Comparison of ENCODE assay signal across 7 cellular contexts in the genomic region with DNA sequence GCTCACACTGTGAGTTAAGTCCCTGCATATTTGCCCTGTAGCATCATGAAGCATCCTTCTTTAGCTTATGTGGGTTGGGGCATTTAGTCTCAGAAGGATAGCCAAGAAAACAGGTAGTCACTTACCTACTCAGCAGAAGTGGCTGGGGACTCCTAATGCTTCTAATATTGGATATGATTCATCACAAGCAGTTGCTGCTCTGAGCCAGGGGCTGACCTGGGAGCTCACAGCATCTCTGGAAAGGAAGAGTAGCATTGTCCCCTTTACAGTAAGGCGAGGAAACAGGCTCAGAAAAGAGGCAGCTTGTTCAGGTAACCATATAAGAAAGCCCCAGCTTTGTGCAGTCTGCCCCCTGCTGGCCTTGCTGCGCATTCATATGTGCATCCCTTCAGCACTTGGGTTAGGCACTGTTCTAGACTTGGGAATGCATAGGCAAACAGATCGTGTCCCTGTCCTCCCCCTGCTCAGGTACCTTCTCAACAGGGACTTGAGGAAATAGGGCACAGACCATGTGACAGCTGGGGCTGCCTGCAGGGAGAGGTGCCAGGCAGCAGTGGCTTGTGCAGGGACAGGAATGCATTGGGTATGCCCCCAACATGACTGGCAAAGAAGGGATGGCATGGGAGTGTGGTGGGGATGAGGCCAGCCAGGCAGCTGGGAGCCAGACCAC. TPM values are rescaled to one million over a fixed set of nuclear protein-coding genes. Genes with fewer than 3 reads are reported as not detected.
DNase-seq lines count a peak whose midpoint lies in the region; ATAC-seq and TF ChIP-seq lines count a peak whose summit lies in the region.

No MANE protein-coding gene starts in this region.

- H2BK12ac ChIP-seq in trophoblast cell (ENCODE audit: low read length) = no peak overlapping the region

- H3K4ac ChIP-seq in trophoblast cell (ENCODE audit: low read depth, low read length) = no peak overlapping the region

- no peak for TF ChIP-seq EP300 in gastroesophageal sphincter (IDR thresholded peaks at IDR 0.05)

- H3K27ac ChIP-seq in Peyer's patch (no peak overlapping the region), gastroesophageal sphincter (no peak overlapping the region), trophoblast cell (ENCODE audit: low read depth, low read length) (no peak overlapping the region)

- H3K27me3 ChIP-seq in Peyer's patch (no peaks in the 10 kb centered on the region), gastroesophageal sphincter (no peaks in the 10 kb centered on the region), trophoblast cell (ENCODE audit: insufficient read depth, low read length) (no peaks in the 10 kb centered on the region)

- no peak overlapping the region for H4K12ac ChIP-seq in trophoblast cell (ENCODE audit: low read depth, low read length)

- no peak overlapping the region for H3K4me3 ChIP-seq in Peyer's patch
- H3K4me3 ChIP-seq in gastroesophageal sphincter = no peak overlapping the region
- H3K4me3 ChIP-seq in trophoblast cell (ENCODE audit: low read depth, low read length) = no peak overlapping the region

- H3K79me2 ChIP-seq in trophoblast cell (ENCODE audit: control insufficient read depth, insufficient read depth, low read length, poor library complexity) = no peaks in the 10 kb centered on the region

- DNase-seq in Peyer's patch = peak; percentile 69 to 91 (median 85)
- peak; percentile 63 for DNase-seq in activated T-helper 2 cell treated with anti-CD3 and anti-CD28 coated beads, Interferon-gamma antibody, Interleukin-2, Interleukin-4, amounts not matched to agents 10 μg/mL and 5 μg/mL and 100 μg/mL, durations not matched to agents 14 hours and 24 hours and 36 hours (ENCODE audit: low spot score)
- DNase-seq in trophoblast cell = peak; percentile 63 to 86
- DNase-seq in type B pancreatic cell (ENCODE audit: extremely low spot score, unreplicated experiment) = no peak

- no peak overlapping the region for H2BK120ac ChIP-seq in trophoblast cell (ENCODE audit: insufficient read depth, low read length, poor library complexity)

- H3K36me3 ChIP-seq in Peyer's patch = peaks cover 0 to 80% (median 0%) of the 10 kb centered on the region in 3 donors
- H3K36me3 ChIP-seq in gastroesophageal sphincter = peaks cover 0 to 80% of the 10 kb centered on the region in 2 donors
- H3K36me3 ChIP-seq in trophoblast cell (ENCODE audit: control insufficient read depth in 1 of 2, insufficient read depth in 2 of 2, low read length in 2 of 2) = peaks cover 43 to 52% of the 10 kb centered on the region in 2 experiments

- peaks cover 2% of the 10 kb centered on the region for H3K4me1 Mint-ChIP-seq in activated T-helper 2 cell treated with anti-CD3 and anti-CD28 coated beads, Interferon-gamma antibody, Interleukin-2, Interleukin-4, amounts not matched to agents 10 μg/mL and 5 μg/mL and 100 μg/mL, durations not matched to agents 14 hours and 24 hours and 36 hours (ENCODE audit: low read depth)
- H3K4me1 Mint-ChIP-seq in type B pancreatic cell (ENCODE audit: unreplicated experiment) = no peaks in the 10 kb centered on the region

- intact Hi-C loops in activated T-helper 2 cell treated with anti-CD3 and anti-CD28 coated beads, Interferon-gamma antibody, Interleukin-2, Interleukin-4, amounts not matched to agents 10 μg/mL and 5 μg/mL and 100 μg/mL, durations not matched to agents 14 hours and 24 hours and 36 hours (cut with micrococcal nuclease) = loop anchor here (1.0 to 5.0 kb wide), 3 partner anchors 92 to 197 kb away; a partner anchor contains a TSS

- H3K9me3 ChIP-seq in Peyer's patch = no peaks in the 10 kb centered on the region
- H3K9me3 ChIP-seq in gastroesophageal sphincter = no peaks in the 10 kb centered on the region
- peaks cover 2% of the 10 kb centered on the region for H3K9me3 ChIP-seq in trophoblast cell (ENCODE audit: insufficient read depth, low read depth, low read length)

- no peak overlapping the region for H2AK5ac ChIP-seq in trophoblast cell (ENCODE audit: low read length)

- no peak overlapping the region for H2BK5ac ChIP-seq in trophoblast cell (ENCODE audit: low read depth, low read length, poor library complexity)

- no peak overlapping the region for H3K9ac ChIP-seq in trophoblast cell (ENCODE audit: low read length)

- no peak overlapping the region for H4K91ac ChIP-seq in trophoblast cell (ENCODE audit: low read depth, low read length)

- no peak overlapping the region for H4K8ac ChIP-seq in trophoblast cell (ENCODE audit: low read depth, low read length)

- H3K79me1 ChIP-seq in trophoblast cell (ENCODE audit: low read length) = no peaks in the 10 kb centered on the region

- TF ChIP-seq POLR2A in Peyer's patch (IDR thresholded peaks at IDR 0.05) (no peak), gastroesophageal sphincter (IDR thresholded peaks at IDR 0.05) (no peak)

- TF ChIP-seq CTCF in GM12872 (IDR thresholded peaks at IDR 0.05; ENCODE audit: insufficient read depth, low read depth, low read length) = peak; percentile 95
- peak; percentile 61 to 86 (median 82) for TF ChIP-seq CTCF in Peyer's patch (IDR thresholded peaks at IDR 0.05)
- peak; percentile 74 to 89 (median 76) for TF ChIP-seq CTCF in gastroesophageal sphincter (IDR thresholded peaks at IDR 0.05)
- TF ChIP-seq CTCF in type B pancreatic cell (conservative IDR thresholded peaks at IDR 0.05) = peak; percentile 85

- H3K27me3 Mint-ChIP-seq in activated T-helper 2 cell treated with anti-CD3 and anti-CD28 coated beads, Interferon-gamma antibody, Interleukin-2, Interleukin-4, amounts not matched to agents 10 μg/mL and 5 μg/mL and 100 μg/mL, durations not matched to agents 14 hours and 24 hours and 36 hours (ENCODE audit: low read depth) = no peaks in the 10 kb centered on the region
- no peaks in the 10 kb centered on the region for H3K27me3 Mint-ChIP-seq in type B pancreatic cell

- H3K36me3 Mint-ChIP-seq in activated T-helper 2 cell treated with anti-CD3 and anti-CD28 coated beads, Interferon-gamma antibody, Interleukin-2, Interleukin-4, amounts not matched to agents 10 μg/mL and 5 μg/mL and 100 μg/mL, durations not matched to agents 14 hours and 24 hours and 36 hours (ENCODE audit: low read depth) = peaks cover 39% of the 10 kb centered on the region
- H3K36me3 Mint-ChIP-seq in type B pancreatic cell = peaks cover 28% of the 10 kb centered on the region

- H3K4me3 Mint-ChIP-seq in activated T-helper 2 cell treated with anti-CD3 and anti-CD28 coated beads, Interferon-gamma antibody, Interleukin-2, Interleukin-4, amounts not matched to agents 10 μg/mL and 5 μg/mL and 100 μg/mL, durations not matched to agents 14 hours and 24 hours and 36 hours (ENCODE audit: low read depth) = no peak overlapping the region
- no peak overlapping the region for H3K4me3 Mint-ChIP-seq in type B pancreatic cell

- no peaks in the 10 kb centered on the region for H3K9me3 Mint-ChIP-seq in activated T-helper 2 cell treated with anti-CD3 and anti-CD28 coated beads, Interferon-gamma antibody, Interleukin-2, Interleukin-4, amounts not matched to agents 10 μg/mL and 5 μg/mL and 100 μg/mL, durations not matched to agents 14 hours and 24 hours and 36 hours
- H3K9me3 Mint-ChIP-seq in type B pancreatic cell = no peaks in the 10 kb centered on the region

- WGBS in gastroesophageal sphincter (ENCODE audit: low coverage in 1 of 2), 2 donors = 0% methylated on average over 1 of the region's 3 CpGs; no CpG with 5 or more reads in 1 of the 2 donors
- no CpG with 5 or more reads among the region's 3 CpGs for WGBS in trophoblast cell (ENCODE audit: extremely low coverage, insufficient coverage, insufficient read length)

- H3K27ac Mint-ChIP-seq in activated T-helper 2 cell treated with anti-CD3 and anti-CD28 coated beads, Interferon-gamma antibody, Interleukin-2, Interleukin-4, amounts not matched to agents 10 μg/mL and 5 μg/mL and 100 μg/mL, durations not matched to agents 14 hours and 24 hours and 36 hours = no peak overlapping the region
- H3K27ac Mint-ChIP-seq in type B pancreatic cell = no peak overlapping the region

- no peak overlapping the region for H3K23ac ChIP-seq in trophoblast cell (ENCODE audit: low read length)

- no peak overlapping the region for H3K18ac ChIP-seq in trophoblast cell (ENCODE audit: low read length)

- no peak overlapping the region for H2AFZ ChIP-seq in trophoblast cell (ENCODE audit: insufficient read depth, low read length, poor library complexity)

- no peaks in the 10 kb centered on the region for H3K4me1 ChIP-seq in Peyer's patch
- peaks cover 0 to 46% (median 0%) of the 10 kb centered on the region in 3 donors for H3K4me1 ChIP-seq in gastroesophageal sphincter
- H3K4me1 ChIP-seq in trophoblast cell (ENCODE audit: control insufficient read depth in 1 of 2, insufficient read depth in 2 of 2, low read length in 2 of 2) = peaks cover 2 to 4% of the 10 kb centered on the region in 2 experiments

- peak; percentile 66 for ATAC-seq in HG02973 (IDR thresholded peaks at IDR 0.05; ENCODE audit: unreplicated experiment)
- peak; percentile 43 for ATAC-seq in gastroesophageal sphincter

- H3K14ac ChIP-seq in trophoblast cell (ENCODE audit: low read length) = no peak overlapping the region

- H3K4me2 ChIP-seq in trophoblast cell (ENCODE audit: low read length) = no peak overlapping the region

RNA-seq across cellular contexts. Expression of a gene that starts 35.7 kb away (rescaled TPM):
- total RNA-seq in Peyer's patch (10 to 100 TPM; 44.8 to 67.7 (median 55.7) TPM), gastroesophageal sphincter (10 to 100 TPM; 42.5 to 54.2 (median 45.0) TPM), type B pancreatic cell (ENCODE audit: low replicate concordance) (55.9 and 56.9 TPM in 2 replicates)
- total RNA-seq in activated T-helper 2 cell treated with anti-CD3 and anti-CD28 coated beads, Interferon-gamma antibody, Interleukin-2, Interleukin-4, amounts not matched to agents 10 μg/mL and 5 μg/mL and 100 μg/mL, durations not matched to agents 14 hours and 24 hours and 36 hours = 34.9 and 35.1 TPM in 2 replicates
- polyA plus RNA-seq in trophoblast cell (2013) = 21.7 and 21.9 TPM in 2 replicates
